11 cellular contexts compared by ENCODE assay signal in genomic region chr4:147794787-147795413, GRCh38.
A peak's percentile ranks its signal among the peaks of the same experiment; 100 is the strongest.
DNase-seq lines count a peak whose midpoint lies in the region; ATAC-seq and TF ChIP-seq lines count a peak whose summit lies in the region.
"Had no signal": no experiment of that assay in that cellular context is flagged by ENCODE, and none has a peak within 500 bp of the region (broad histone marks: within the 10 kb centered on the region; RNA-seq: fewer than 3 reads in every experiment).

No MANE protein-coding gene starts in this region.

- no peak for TF ChIP-seq EP300 in esophagus muscularis mucosa (IDR thresholded peaks at IDR 0.05)

- TF ChIP-seq POLR2A in esophagus muscularis mucosa (IDR thresholded peaks at IDR 0.05; ENCODE audit: low read depth) (no peak), heart left ventricle (IDR thresholded peaks at IDR 0.05) (no peak)

- TF ChIP-seq CTCF in esophagus muscularis mucosa (IDR thresholded peaks at IDR 0.05): no peak
- TF ChIP-seq CTCF in heart left ventricle (IDR thresholded peaks at IDR 0.05): no peak

- H3K27me3 ChIP-seq in esophagus muscularis mucosa (no peaks in the 10 kb centered on the region), heart left ventricle (no peaks in the 10 kb centered on the region)
- H3K27me3 ChIP-seq: brain microvascular endothelial cell, heart right ventricle had no signal

- H3K27ac ChIP-seq in esophagus muscularis mucosa (replicated peaks in 1 of 4): no peak overlapping the region
- peak overlapping the region in 1 of 12 donors; percentile 4 for H3K27ac ChIP-seq in heart left ventricle
- H3K27ac ChIP-seq: brain microvascular endothelial cell had no signal

- ATAC-seq in GM18517 (IDR thresholded peaks at IDR 0.05; ENCODE audit: unreplicated experiment): peak; percentile 81
- ATAC-seq in GM21447 (IDR thresholded peaks at IDR 0.05; ENCODE audit: unreplicated experiment): peak; percentile 75
- peak; percentile 90 for ATAC-seq in HG03175 (IDR thresholded peaks at IDR 0.05; ENCODE audit: unreplicated experiment)
- ATAC-seq in sciatic nerve: no peak
- no peak for ATAC-seq in heart left ventricle
- ATAC-seq: heart right ventricle had no signal

- no peaks in the 10 kb centered on the region for H3K36me3 ChIP-seq in esophagus muscularis mucosa
- H3K36me3 ChIP-seq in heart left ventricle: no peaks in the 10 kb centered on the region
- H3K36me3 ChIP-seq: brain microvascular endothelial cell, heart right ventricle had no signal

- H3K9me3 ChIP-seq in esophagus muscularis mucosa (no peaks in the 10 kb centered on the region), heart left ventricle (no peaks in the 10 kb centered on the region)
- H3K9me3 ChIP-seq: heart right ventricle had no signal

- intact Hi-C loops in esophagus muscularis mucosa (cut with DNase I) (no loop called here), sciatic nerve (cut with DNase I) (no loop called here), heart left ventricle (cut with DNase I) (loop anchor here in 1 of 10 donors (5.0 to 10.0 kb wide), 2 partner anchors 60 to 63 kb away; partner anchors contain the start of gene ARHGAP10)

- DNase-seq in esophagus muscularis mucosa (ENCODE audit: extremely low spot score) (peak; percentile 79), sciatic nerve (ENCODE audit: low spot score) (no peak), NCI-H774 (lab: John Stamatoyannopoulos, UW) (no peak), HT-29 (ENCODE audit: low spot score) (no peak), heart left ventricle (no peak)
- DNase-seq: brain microvascular endothelial cell, DND-41, heart right ventricle had no signal

- H3K4me3 ChIP-seq in esophagus muscularis mucosa: no peak overlapping the region
- H3K4me3 ChIP-seq in heart left ventricle: no peak overlapping the region
- H3K4me3 ChIP-seq: heart right ventricle had no signal

- peaks cover 34 to 97% (median 71%) of the 10 kb centered on the region in 4 donors for H3K4me1 ChIP-seq in esophagus muscularis mucosa
- peaks cover 4 to 55% (median 43%) of the 10 kb centered on the region in 12 donors for H3K4me1 ChIP-seq in heart left ventricle

- 61% methylated on average over 5 of the region's 5 CpGs for WGBS in esophagus muscularis mucosa
- WGBS in heart left ventricle, 4 donors: 72 to 82% (median 75%) methylated on average over 5 of the region's 5 CpGs

Comparison
In these comparisons a context has a peak if more than half of its experiments do, and no peak if none do; other contexts are left out.
1. ATAC-seq: peak in GM18517 (single experiment), GM21447 (single experiment) and HG03175 (single experiment); none in sciatic nerve (single experiment) and heart left ventricle (0 of 4).